Comparison of ENCODE assay signal across 10 cellular contexts in the genomic region with DNA sequence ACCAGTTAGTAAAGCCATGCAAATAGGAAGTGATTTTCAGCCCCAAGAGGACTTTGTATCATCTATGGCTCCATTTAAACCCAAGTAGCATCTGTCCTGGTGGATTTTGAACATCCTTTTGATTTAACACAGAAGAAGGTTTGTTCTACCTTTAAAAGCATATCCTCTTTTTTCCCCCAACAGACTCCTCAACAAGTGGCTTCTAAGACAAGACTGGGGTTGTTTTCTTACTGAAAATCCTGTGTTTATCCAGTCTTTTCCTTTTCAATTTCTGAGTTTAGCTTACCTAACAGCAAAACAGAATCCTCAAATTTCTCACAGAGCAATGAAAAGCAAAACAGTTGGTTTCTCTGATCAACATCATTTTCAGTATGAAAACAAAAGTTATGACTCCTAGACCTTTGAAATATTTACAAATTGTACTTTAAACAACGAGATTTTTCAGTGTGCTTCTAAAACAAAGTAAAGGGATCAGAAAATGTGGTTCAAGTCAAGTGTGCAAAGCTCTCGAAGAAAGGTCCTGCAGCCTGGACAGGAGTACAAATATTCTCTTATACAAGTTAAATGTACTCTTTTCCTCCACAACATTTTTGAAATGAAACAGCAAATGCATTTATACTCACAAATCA. TPM values are rescaled to one million over a fixed set of nuclear protein-coding genes. Genes with fewer than 3 reads are reported as not detected.
A peak's percentile ranks its signal among the peaks of the same experiment; 100 is the strongest.
DNase-seq lines count a peak whose midpoint lies in the region; ATAC-seq, FAIRE-seq and TF ChIP-seq lines count a peak whose summit lies in the region.
"Had no signal": no experiment of that assay in that cellular context is flagged by ENCODE, and none has a peak within 500 bp of the region (broad histone marks: within the 10 kb centered on the region; RNA-seq: fewer than 3 reads in every experiment).

No MANE protein-coding gene starts in this region.

- peaks cover 65% of the 10 kb centered on the region for H3K4me1 Mint-ChIP-seq in activated CD8-positive, alpha-beta memory T cell treated with anti-CD3 and anti-CD28 coated beads, Interleukin-2, amount 10 ng/mL, durations not matched to agents 7 days and 5 days

- CTCF ChIA-PET in activated CD8-positive, alpha-beta memory T cell treated with anti-CD3 and anti-CD28 coated beads, Interleukin-2, amount 10 ng/mL, durations not matched to agents 7 days and 5 days (lab: Charles Lee) = interaction anchor here (0.8 to 7.9 kb wide), 5 partner anchors 8 to 501 kb away, joined by 3 to 86 read pairs (median 3); no protein-coding TSS in a partner anchor

- H3K4me3 Mint-ChIP-seq in activated CD8-positive, alpha-beta memory T cell treated with anti-CD3 and anti-CD28 coated beads, Interleukin-2, amount 10 ng/mL, durations not matched to agents 7 days and 5 days = peak overlapping the region; percentile 89

- peak overlapping the region; percentile 47 to 55 for H3K9ac ChIP-seq in kidney (ENCODE audit: low read length in 2 of 2)
- H3K9ac ChIP-seq: BLaER1 had no signal

- peak overlapping the region; percentile 71 for H3K27ac Mint-ChIP-seq in activated CD8-positive, alpha-beta memory T cell treated with anti-CD3 and anti-CD28 coated beads, Interleukin-2, amount 10 ng/mL, durations not matched to agents 7 days and 5 days

- WGBS in testis, 2 donors = 31 to 39% methylated on average over 2 of the region's 2 CpGs

- ATAC-seq in activated CD8-positive, alpha-beta memory T cell treated with anti-CD3 and anti-CD28 coated beads, Interleukin-2, amount 10 ng/mL, durations not matched to agents 7 days and 5 days = no peak

- peak overlapping the region in 1 of 2 donors; percentile 23 for H3K27ac ChIP-seq in ascending aorta
- peak overlapping the region in 1 of 2 donors; percentile 20 for H3K27ac ChIP-seq in kidney (ENCODE audit: low read depth in 2 of 2, low read length in 2 of 2)
- H3K27ac ChIP-seq in testis = peak overlapping the region; percentile 35 to 94
- H3K27ac ChIP-seq: BLaER1, HL-60 had no signal

- peaks cover 4% of the 10 kb centered on the region for H3K27me3 Mint-ChIP-seq in activated CD8-positive, alpha-beta memory T cell treated with anti-CD3 and anti-CD28 coated beads, Interleukin-2, amount 10 ng/mL, durations not matched to agents 7 days and 5 days

- H3K4me3 ChIP-seq in ascending aorta = peak overlapping the region; percentile 58 to 80
- H3K4me3 ChIP-seq in kidney (ENCODE audit: low read length in 2 of 2) = peak overlapping the region; percentile 80 to 98
- peak overlapping the region; percentile 71 to 91 for H3K4me3 ChIP-seq in testis
- H3K4me3 ChIP-seq: BLaER1 had no signal

- H3K9me3 Mint-ChIP-seq in activated CD8-positive, alpha-beta memory T cell treated with anti-CD3 and anti-CD28 coated beads, Interleukin-2, amount 10 ng/mL, durations not matched to agents 7 days and 5 days (ENCODE audit: low read depth) = no peaks in the 10 kb centered on the region

- no peak for TF ChIP-seq POLR2A in testis (IDR thresholded peaks at IDR 0.05)

- intact Hi-C loops in ascending aorta (cut with DNase I) = no loop called here
- intact Hi-C loops in kidney (cut with DNase I) = no loop called here
- intact Hi-C loops in testis (cut with DNase I; ENCODE audit: low total_unique reads) = no loop called here

- H3K9me3 ChIP-seq in ascending aorta (no peaks in the 10 kb centered on the region), kidney (ENCODE audit: control insufficient read depth in 1 of 2, low read length in 2 of 2) (no peaks in the 10 kb centered on the region), testis (no peaks in the 10 kb centered on the region)
- H3K9me3 ChIP-seq: BLaER1 had no signal

- H3K36me3 Mint-ChIP-seq in activated CD8-positive, alpha-beta memory T cell treated with anti-CD3 and anti-CD28 coated beads, Interleukin-2, amount 10 ng/mL, durations not matched to agents 7 days and 5 days = peaks cover 49% of the 10 kb centered on the region

- DNase-seq in activated CD8-positive, alpha-beta memory T cell treated with anti-CD3 and anti-CD28 coated beads, Interleukin-2, amount 10 ng/mL, durations not matched to agents 7 days and 5 days = no peak
- no peak for DNase-seq in activated CD8-positive, alpha-beta memory T cell treated with anti-CD3 and anti-CD28 coated beads, Interleukin-2, amount 50 U/mL, for 48 hours
- DNase-seq in ascending aorta (ENCODE audit: low spot score in 2 of 2) (no peak), kidney (no peak), testis (no peak), GM20000 (ENCODE audit: low spot score) (no peak)
- no peak for DNase-seq in activated CD4-positive, CD25-positive, alpha-beta regulatory T cell (lab: John Stamatoyannopoulos, UW)
- no peak for DNase-seq in stimulated activated CD4-positive, alpha-beta T cell treated with anti-CD3 and anti-CD28 coated beads, Interleukin-12 subunit alpha, Interleukin-12 subunit beta, amount 100 ng/mL, for 4 hours

- H3K36me3 ChIP-seq in ascending aorta (no peaks in the 10 kb centered on the region), kidney (ENCODE audit: control insufficient read depth in 1 of 2, insufficient read depth in 2 of 2, low read length in 2 of 2) (no peaks in the 10 kb centered on the region), testis (ENCODE audit: low read depth, missing control alignments) (no peaks in the 10 kb centered on the region)
- H3K36me3 ChIP-seq: BLaER1 had no signal

- no peaks in the 10 kb centered on the region for H3K27me3 ChIP-seq in ascending aorta
- no peaks in the 10 kb centered on the region for H3K27me3 ChIP-seq in testis

- FAIRE-seq in kidney (lab: Jason Lieb, UNC) = no peak

- TF ChIP-seq CTCF in ascending aorta (IDR thresholded peaks at IDR 0.05) = no peak
- no peak for TF ChIP-seq CTCF in kidney (IDR thresholded peaks at IDR 0.05; ENCODE audit: borderline replicate concordance, extremely low read depth, insufficient read depth)
- no peak for TF ChIP-seq CTCF in testis (IDR thresholded peaks at IDR 0.05)
- TF ChIP-seq CTCF in GM20000 (IDR thresholded peaks at IDR 0.05; ENCODE audit: extremely low read depth, missing control alignments) = no peak

- H3K4me1 ChIP-seq in ascending aorta (peaks cover 0 to 2% of the 10 kb centered on the region in 2 donors), kidney (ENCODE audit: control insufficient read depth in 1 of 2, insufficient read depth in 1 of 2, low read depth in 1 of 2, low read length in 2 of 2) (peaks cover 0 to 6% of the 10 kb centered on the region in 2 donors), testis (peaks cover 12% of the 10 kb centered on the region)

RNA-seq across cellular contexts. Expression of a gene that starts 2.8 kb away (rescaled TPM):
- total RNA-seq in activated CD8-positive, alpha-beta memory T cell treated with anti-CD3 and anti-CD28 coated beads, Interleukin-2, amount 10 ng/mL, durations not matched to agents 7 days and 5 days = 10 to 100 TPM; 36.8 to 95.6 TPM
- total RNA-seq in ascending aorta (11.8 TPM), kidney (15.3 TPM), testis (10 to 100 TPM in 1 of 2 donors, 1 to 10 TPM in 1; 7.7 to 10.9 TPM)
- polyA plus RNA-seq in kidney (ENCODE audit: insufficient read depth, low read depth, low replicate concordance) (9.5 TPM), testis (ENCODE audit: insufficient read depth, low read depth, low replicate concordance) (8.2 TPM)

RNA-seq across cellular contexts. Expression of a gene that starts 55.7 kb away (rescaled TPM):
- total RNA-seq in activated CD8-positive, alpha-beta memory T cell treated with anti-CD3 and anti-CD28 coated beads, Interleukin-2, amount 10 ng/mL, durations not matched to agents 7 days and 5 days = 100 to 1,000 TPM; 434 to 655 TPM
- total RNA-seq in ascending aorta = 116 TPM
- 288 TPM for total RNA-seq in kidney
- polyA plus RNA-seq in kidney (ENCODE audit: insufficient read depth, low read depth, low replicate concordance) = 180 TPM
- total RNA-seq in testis = 100 to 1,000 TPM; 313 to 366 TPM
- 246 TPM for polyA plus RNA-seq in testis (ENCODE audit: insufficient read depth, low read depth, low replicate concordance)
